ENCODE assay signal across 8 cellular contexts in the genomic region with DNA sequence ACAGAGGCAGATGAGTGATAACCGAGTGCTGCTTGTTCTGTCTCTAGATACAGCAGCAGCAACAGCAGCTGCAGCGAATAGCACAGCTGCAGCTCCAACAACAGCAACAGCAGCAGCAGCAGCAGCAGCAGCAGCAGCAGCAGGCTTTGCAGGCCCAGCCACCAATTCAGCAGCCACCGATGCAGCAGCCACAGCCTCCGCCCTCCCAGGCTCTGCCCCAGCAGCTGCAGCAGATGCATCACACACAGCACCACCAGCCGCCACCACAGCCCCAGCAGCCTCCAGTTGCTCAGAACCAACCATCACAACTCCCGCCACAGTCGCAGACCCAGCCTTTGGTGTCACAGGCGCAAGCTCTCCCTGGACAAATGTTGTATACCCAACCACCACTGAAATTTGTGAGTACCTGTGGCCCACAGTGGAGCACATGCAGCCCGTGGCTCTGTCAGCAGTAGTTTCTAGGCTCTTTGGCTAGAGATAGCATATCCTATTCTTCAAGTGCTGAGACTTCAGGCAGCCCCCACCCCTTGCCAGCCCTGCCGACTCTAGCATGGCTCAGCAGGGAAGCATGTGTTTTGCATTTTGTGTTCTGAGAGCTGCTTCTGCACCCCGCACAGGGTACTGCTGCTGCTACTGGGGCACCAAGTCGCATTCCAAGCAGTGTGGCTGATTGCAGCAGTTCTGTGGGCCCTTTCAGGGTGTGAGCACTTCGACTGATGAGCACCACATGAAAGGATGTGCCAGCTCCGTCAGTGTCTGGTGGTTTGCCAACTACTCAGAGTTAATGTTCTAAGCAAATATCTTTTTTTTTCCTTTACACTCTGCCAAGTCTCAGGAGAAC. TPM values are rescaled to one million over a fixed set of nuclear protein-coding genes. Genes with fewer than 3 reads are reported as not detected.
DNase-seq lines count a peak whose midpoint lies in the region; ATAC-seq and TF ChIP-seq lines count a peak whose summit lies in the region.

No MANE protein-coding gene starts in this region.

- CTCF ChIA-PET in activated CD4-positive, alpha-beta memory T cell treated with anti-CD3 and anti-CD28 coated beads, Interleukin-2, amount 10 ng/mL, durations not matched to agents 7 days and 5 days (lab: Charles Lee), result interaction anchor here (0.8 to 13.9 kb wide), 5 partner anchors 14 to 59 kb away, joined by 3 to 313 read pairs (median 4); a partner anchor contains a TSS

- no peak for TF ChIP-seq CTCF in spleen (IDR thresholded peaks at IDR 0.05 in 8 of 11, conservative IDR thresholded peaks at IDR 0.05 in 3 of 11)
- TF ChIP-seq CTCF in glutamatergic neuron (IDR thresholded peaks at IDR 0.05; ENCODE audit: partially characterized antibody, unreplicated experiment), result no peak

- H3K4me3 ChIP-seq in spleen, result peak overlapping the region in 3 of 8 donors; percentile 2 to 45 (median 10)

- H3K4me1 Mint-ChIP-seq in activated CD4-positive, alpha-beta memory T cell treated with anti-CD3 and anti-CD28 coated beads, Interleukin-2, amount 10 ng/mL, durations not matched to agents 7 days and 5 days, result peaks cover 95% of the 10 kb centered on the region
- H3K4me1 Mint-ChIP-seq in glutamatergic neuron (ENCODE audit: low read depth, unreplicated experiment), result no peaks in the 10 kb centered on the region

- peaks cover 84% of the 10 kb centered on the region for H3K36me3 Mint-ChIP-seq in activated CD4-positive, alpha-beta memory T cell treated with anti-CD3 and anti-CD28 coated beads, Interleukin-2, amount 10 ng/mL, durations not matched to agents 7 days and 5 days (ENCODE audit: low read depth)
- peaks cover 4% of the 10 kb centered on the region for H3K36me3 Mint-ChIP-seq in glutamatergic neuron (ENCODE audit: unreplicated experiment)

- TF ChIP-seq POLR2A in spleen (IDR thresholded peaks at IDR 0.05), result no peak

- intact Hi-C loops in spleen (cut with DNase I; ENCODE audit: low total_unique reads), result loop anchor here (10.0 kb wide), 1 partner anchor 52 kb away; no protein-coding TSS in a partner anchor

- peak overlapping the region; percentile 62 for H3K4me3 Mint-ChIP-seq in activated CD4-positive, alpha-beta memory T cell treated with anti-CD3 and anti-CD28 coated beads, Interleukin-2, amount 10 ng/mL, durations not matched to agents 7 days and 5 days
- H3K4me3 Mint-ChIP-seq in glutamatergic neuron (ENCODE audit: unreplicated experiment), result no peak overlapping the region

- POLR2A ChIA-PET in activated CD4-positive, alpha-beta memory T cell treated with anti-CD3 and anti-CD28 coated beads, Interleukin-2, amount 10 ng/mL, durations not matched to agents 7 days and 5 days (lab: Charles Lee), result interaction anchor here (0.8 to 27.0 kb wide), 6 partner anchors 10 to 103 kb away, joined by 3 to 396 read pairs (median 16); a partner anchor contains a TSS

- H3K27ac Mint-ChIP-seq in activated CD4-positive, alpha-beta memory T cell treated with anti-CD3 and anti-CD28 coated beads, Interleukin-2, amount 10 ng/mL, durations not matched to agents 7 days and 5 days, result peak overlapping the region; percentile 96
- no peak overlapping the region for H3K27ac Mint-ChIP-seq in glutamatergic neuron (ENCODE audit: unreplicated experiment)

- H3K27me3 ChIP-seq in spleen (replicated peaks in 1 of 7), result no peaks in the 10 kb centered on the region

- no peaks in the 10 kb centered on the region for H3K9me3 ChIP-seq in spleen

- peak; percentile 77 for DNase-seq in GM03348 (ENCODE audit: low spot score)
- DNase-seq in activated CD4-positive, alpha-beta memory T cell treated with anti-CD3 and anti-CD28 coated beads, Interleukin-2, amount 10 ng/mL, durations not matched to agents 7 days and 5 days, result peak; percentile 62
- peak; percentile 57 for DNase-seq in epithelial cell of prostate (ENCODE audit: low read depth, low spot score)
- DNase-seq in spleen, result peak; percentile 79
- no peak for DNase-seq in DMS53 (lab: John Stamatoyannopoulos, UW)
- no peak for DNase-seq in glutamatergic neuron

- WGBS in spleen, 5 donors, result 69 to 83% (median 77%) methylated on average over 7 to 14 of the region's 14 CpGs

- ATAC-seq in HG03521 (IDR thresholded peaks at IDR 0.05; ENCODE audit: unreplicated experiment) (no peak), GM19467 (IDR thresholded peaks at IDR 0.05; ENCODE audit: unreplicated experiment) (no peak)

- peaks cover 3 to 95% (median 68%) of the 10 kb centered on the region in 6 donors for H3K36me3 ChIP-seq in spleen

- H3K9me3 Mint-ChIP-seq in activated CD4-positive, alpha-beta memory T cell treated with anti-CD3 and anti-CD28 coated beads, Interleukin-2, amount 10 ng/mL, durations not matched to agents 7 days and 5 days, result no peaks in the 10 kb centered on the region
- H3K9me3 Mint-ChIP-seq in glutamatergic neuron (ENCODE audit: unreplicated experiment), result peaks cover 1% of the 10 kb centered on the region

- H3K4me1 ChIP-seq in spleen, result peaks cover 44 to 87% (median 74%) of the 10 kb centered on the region in 6 donors

- H3K27ac ChIP-seq in epithelial cell of prostate (peak overlapping the region; percentile 91), spleen (peak overlapping the region in 5 of 8 donors; percentile 66 to 83 (median 71))

- H3K27me3 Mint-ChIP-seq in activated CD4-positive, alpha-beta memory T cell treated with anti-CD3 and anti-CD28 coated beads, Interleukin-2, amount 10 ng/mL, durations not matched to agents 7 days and 5 days, result no peaks in the 10 kb centered on the region
- no peaks in the 10 kb centered on the region for H3K27me3 Mint-ChIP-seq in glutamatergic neuron (ENCODE audit: unreplicated experiment)

RNA-seq across cellular contexts. Expression of a gene that starts 59.2 kb away (rescaled TPM):
- 100 to 1,000 TPM; 168 TPM for total RNA-seq in activated CD4-positive, alpha-beta memory T cell treated with anti-CD3 and anti-CD28 coated beads, Interleukin-2, amount 10 ng/mL, durations not matched to agents 7 days and 5 days
- 100 to 1,000 TPM in 4 of 7 donors, 10 to 100 TPM in 3; 76.4 to 162 (median 118) TPM for total RNA-seq in spleen
- 10 to 100 TPM; 32.2 to 80.1 (median 78.3) TPM for polyA plus RNA-seq in spleen
- 83.6 TPM for total RNA-seq in glutamatergic neuron (ENCODE audit: unreplicated experiment)

Comparison
In these comparisons a context has a peak if more than half of its experiments do, and no peak if none do; other contexts are left out.
1. DNase-seq: peak in GM03348 (single experiment), activated CD4-positive, alpha-beta memory T cell treated with anti-CD3 and anti-CD28 coated beads, Interleukin-2, amount 10 ng/mL, durations not matched to agents 7 days and 5 days (single experiment), epithelial cell of prostate (single experiment) and spleen (single experiment); none in DMS53 (single experiment) and glutamatergic neuron (single experiment).